1 cellular context compared by ENCODE assay signal in genomic region chr1:111463029-111463683, GRCh38.
TF ChIP-seq lines count a peak whose summit lies in the region.

No MANE protein-coding gene starts in this region.

TF ChIP-seq in IMR-90, 13 proteins besides CTCF, POLR2A, EP300 and RAD21:
- TF ChIP-seq, protein P1, sequence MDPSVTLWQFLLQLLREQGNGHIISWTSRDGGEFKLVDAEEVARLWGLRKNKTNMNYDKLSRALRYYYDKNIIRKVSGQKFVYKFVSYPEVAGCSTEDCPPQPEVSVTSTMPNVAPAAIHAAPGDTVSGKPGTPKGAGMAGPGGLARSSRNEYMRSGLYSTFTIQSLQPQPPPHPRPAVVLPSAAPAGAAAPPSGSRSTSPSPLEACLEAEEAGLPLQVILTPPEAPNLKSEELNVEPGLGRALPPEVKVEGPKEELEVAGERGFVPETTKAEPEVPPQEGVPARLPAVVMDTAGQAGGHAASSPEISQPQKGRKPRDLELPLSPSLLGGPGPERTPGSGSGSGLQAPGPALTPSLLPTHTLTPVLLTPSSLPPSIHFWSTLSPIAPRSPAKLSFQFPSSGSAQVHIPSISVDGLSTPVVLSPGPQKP (IDR thresholded peaks at IDR 0.05; ENCODE audit: borderline replicate concordance, low read depth, low read length), result no peak
- TF ChIP-seq MXI1 (IDR thresholded peaks at IDR 0.05; ENCODE audit: borderline replicate concordance, low read depth, low read length), result 0 out of 2 replicates have a peak, but pooled peaks have one; percentile 44
